Comparison of ENCODE assay signal across 8 cellular contexts in the genomic region with DNA sequence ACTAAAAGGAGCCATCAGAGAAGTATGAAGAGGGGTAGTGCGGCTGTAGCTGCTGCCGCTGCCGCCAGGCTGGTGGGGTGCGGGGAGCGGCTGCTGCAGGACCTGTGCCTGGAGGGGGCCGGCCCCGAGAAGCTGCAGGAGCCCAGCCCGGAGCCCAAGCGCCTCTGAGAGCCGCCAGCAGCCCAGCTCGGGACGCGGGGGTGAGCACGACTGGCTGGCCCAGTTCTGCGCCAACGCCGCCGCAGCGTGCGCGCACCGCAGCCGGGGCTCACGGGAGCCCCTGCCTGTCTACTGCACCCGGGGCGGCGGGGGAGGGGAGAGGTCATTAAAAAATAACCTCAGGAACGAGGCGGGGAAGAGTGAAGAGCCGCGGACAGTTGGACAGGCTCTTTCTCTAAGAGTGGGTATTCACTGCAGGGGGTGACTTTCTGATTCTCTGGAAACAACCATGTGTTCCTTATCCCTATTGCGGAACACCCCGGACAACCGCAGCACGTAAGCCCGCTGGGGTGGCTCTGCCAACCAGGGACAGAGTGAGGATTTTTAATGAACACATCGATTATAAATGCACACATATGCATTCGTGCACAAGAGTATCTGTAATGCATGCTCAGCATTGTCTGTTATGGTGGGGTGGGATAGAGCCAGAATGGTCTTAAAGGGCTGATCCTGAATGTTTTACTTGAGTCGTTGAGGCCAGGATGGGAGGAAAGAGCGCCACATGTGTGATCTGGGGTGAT. TPM values are rescaled to one million over a fixed set of nuclear protein-coding genes. Genes with fewer than 3 reads are reported as not detected.
DNase-seq lines count a peak whose midpoint lies in the region; ATAC-seq and TF ChIP-seq lines count a peak whose summit lies in the region.

No MANE protein-coding gene starts in this region.

- H3K27ac ChIP-seq in gastrocnemius medialis: peak overlapping the region; percentile 70 to 84 (median 82)

- H3K9ac ChIP-seq in iPS-15b (ENCODE audit: low read depth, low read length): peak overlapping the region; percentile 80

- DNase-seq in BE2C (peak; percentile 64), HK-2 (ENCODE audit: unreplicated experiment) (peak; percentile 27), amniotic epithelial cell (ENCODE audit: low read depth) (peak; percentile 1), gastrocnemius medialis (peak; percentile 7 to 44), SKM-1 (lab: John Stamatoyannopoulos, UW; ENCODE audit: unreplicated experiment) (no peak), NCI-H774 (lab: John Stamatoyannopoulos, UW) (no peak)

- H3K27me3 ChIP-seq in BE2C (no peaks in the 10 kb centered on the region), iPS-15b (ENCODE audit: control insufficient read depth, insufficient read depth, low read length) (peaks cover 23% of the 10 kb centered on the region), gastrocnemius medialis (no peaks in the 10 kb centered on the region)

- in situ Hi-C loops in gastrocnemius medialis (cut with MboI; ENCODE audit: low sequenced_read_pairs in 4 of 4): loop anchor here in 1 of 4 donors (25.0 kb wide), 1 partner anchor 480 kb away; the partner anchor contains the start of gene ANO5

- H3K4me3 ChIP-seq in BE2C (ENCODE audit: low read depth, low read length) (peak overlapping the region; percentile 70), iPS-15b (ENCODE audit: low read depth, low read length) (peak overlapping the region; percentile 61), gastrocnemius medialis (peak overlapping the region; percentile 63 to 75 (median 70))

- ATAC-seq in GM19395 (IDR thresholded peaks at IDR 0.05; ENCODE audit: unreplicated experiment) (peak; percentile 57), gastrocnemius medialis (peak; percentile 49 to 60)

- 0 out of 2 replicates have a peak, but pooled peaks have one; percentile 8 for TF ChIP-seq CTCF in BE2C (IDR thresholded peaks at IDR 0.05; ENCODE audit: low read depth, low read length)
- TF ChIP-seq CTCF in gastrocnemius medialis (IDR thresholded peaks at IDR 0.05 in 4 of 5, conservative IDR thresholded peaks at IDR 0.05 in 1 of 5): peak in 2 of 5 experiments; percentile 19 to 32

- no peaks in the 10 kb centered on the region for H3K36me3 ChIP-seq in BE2C
- H3K36me3 ChIP-seq in iPS-15b (ENCODE audit: control insufficient read depth, insufficient read depth, low read length): no peaks in the 10 kb centered on the region
- H3K36me3 ChIP-seq in gastrocnemius medialis: no peaks in the 10 kb centered on the region

- no peaks in the 10 kb centered on the region for H3K9me3 ChIP-seq in BE2C
- H3K9me3 ChIP-seq in iPS-15b (ENCODE audit: control insufficient read depth, insufficient read depth, low read length): no peaks in the 10 kb centered on the region
- no peaks in the 10 kb centered on the region for H3K9me3 ChIP-seq in gastrocnemius medialis

- intact Hi-C loops in gastrocnemius medialis (cut with DNase I; ENCODE audit: low total_unique reads): loop anchor here (5.0 to 10.0 kb wide), 2 partner anchors 40 to 158 kb away; partner anchors contain the start of genes FANCF and SVIP

- TF ChIP-seq POLR2A in gastrocnemius medialis (IDR thresholded peaks at IDR 0.05): no peak

- no peaks in the 10 kb centered on the region for H3K4me1 ChIP-seq in BE2C
- H3K4me1 ChIP-seq in iPS-15b (ENCODE audit: control insufficient read depth, insufficient read depth, low read length): peaks cover 13% of the 10 kb centered on the region
- H3K4me1 ChIP-seq in gastrocnemius medialis: peaks cover 22 to 27% of the 10 kb centered on the region in 2 donors

RNA-seq across cellular contexts. Expression of gene GAS2, which starts 0.5 kb away (rescaled TPM):
- 1.3 TPM for polyA plus RNA-seq in BE2C (2012; ENCODE audit: insufficient read depth, insufficient read length, low read depth)
- 1 to 10 TPM; 1.1 to 2.9 (median 2.6) TPM for total RNA-seq in gastrocnemius medialis

RNA-seq across cellular contexts. Expression of gene FANCF, which starts 41.2 kb away (rescaled TPM):
- 15.8 TPM for polyA plus RNA-seq in BE2C (2012; ENCODE audit: insufficient read depth, insufficient read length, low read depth)
- 1 to 10 TPM in 3 of 4 donors, under 1 TPM in 1; 0.73 to 2.9 (median 2.1) TPM for total RNA-seq in gastrocnemius medialis

Comparison
In these comparisons a context has a peak if more than half of its experiments do, and no peak if none do; other contexts are left out.
1. DNase-seq: peak in BE2C (single experiment), HK-2 (single experiment), amniotic epithelial cell (single experiment) and gastrocnemius medialis (2 of 2); none in SKM-1 (single experiment) and NCI-H774 (single experiment).
2. Peak in every context shown above with its lines, with median percentiles within 50 percentile points of each other: H3K4me3 ChIP-seq.